In the genomic region with DNA sequence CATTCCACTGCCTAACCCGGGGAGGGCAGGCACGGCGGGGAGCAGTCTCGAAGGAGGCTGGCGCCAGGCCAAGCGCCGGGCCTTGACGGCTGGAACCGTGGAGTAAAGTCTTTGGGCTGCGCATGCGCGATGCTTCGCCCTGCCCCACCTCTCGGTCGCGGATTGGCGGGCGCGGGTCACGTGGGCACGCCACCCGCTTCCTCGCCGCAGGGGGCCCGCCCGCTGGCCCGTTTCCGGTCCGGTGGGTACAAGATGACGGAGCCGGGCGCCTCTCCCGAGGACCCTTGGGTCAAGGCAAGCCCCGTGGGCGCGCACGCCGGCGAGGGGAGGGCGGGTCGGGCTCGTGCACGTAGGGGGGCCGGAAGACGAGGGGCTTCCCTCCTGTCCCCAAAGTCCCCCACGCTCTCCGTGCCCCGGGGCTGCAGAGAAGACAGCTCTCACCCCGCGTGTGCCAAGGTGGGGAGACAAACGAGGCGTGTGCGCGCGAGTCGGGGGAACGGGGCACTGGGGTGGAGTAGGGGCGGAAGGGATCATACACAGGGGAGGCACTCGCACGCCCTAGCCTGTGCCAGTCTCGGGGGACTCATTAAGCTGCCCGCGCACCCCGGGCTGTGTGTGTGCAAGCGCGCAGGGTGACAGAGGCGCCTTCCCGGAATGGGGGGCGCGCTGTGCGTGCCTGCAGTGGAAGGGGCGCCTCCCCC, we compare ENCODE assay signal across 1 cellular context.
TF ChIP-seq lines count a peak whose summit lies in the region.

Gene MLX (plus strand): TSS at position 228 of the 701 bp plus-strand sequence. CDS start 25 bp downstream, at position 253.

TF ChIP-seq in HepG2, 621 proteins besides CTCF, POLR2A, EP300 and RAD21 (continued from another document and continues in another):
- TF ChIP-seq FOXO4 (CRISPR knock-in tag; conservative IDR thresholded peaks at IDR 0.05): no peak
- TF ChIP-seq HOXA5 (CRISPR knock-in tag; IDR thresholded peaks at IDR 0.05): no peak
- TF ChIP-seq RCOR2 (CRISPR knock-in tag; IDR thresholded peaks at IDR 0.05): 0 out of 2 replicates have a peak, but pooled peaks have one; percentile 43
- peak; percentile 20; the same call in 1 of the 2 replicates for TF ChIP-seq ZNF30 (CRISPR knock-in tag; IDR thresholded peaks at IDR 0.05)
- peak; percentile 72; the same call in 1 of the 2 replicates for TF ChIP-seq NCOA5 (CRISPR knock-in tag; IDR thresholded peaks at IDR 0.05)
- TF ChIP-seq TCF12 (IDR thresholded peaks at IDR 0.05): no peak
- no peak for TF ChIP-seq TCF12 (CRISPR knock-in tag; IDR thresholded peaks at IDR 0.05)
- TF ChIP-seq SNRNP70 (IDR thresholded peaks at IDR 0.05; ENCODE audit: low read depth, low read length): no peak
- TF ChIP-seq HNRNPLL (IDR thresholded peaks at IDR 0.05; ENCODE audit: low read depth, low read length, poor library complexity, severe bottlenecking): peak; percentile 61
- TF ChIP-seq ETV6 (CRISPR knock-in tag; conservative IDR thresholded peaks at IDR 0.05): peak; percentile 85; the same call in 1 of the 2 replicates
- no peak for TF ChIP-seq ZNF644 (CRISPR knock-in tag; IDR thresholded peaks at IDR 0.05; ENCODE audit: low read depth)
- no peak; the same call in 1 of the 2 replicates for TF ChIP-seq PPARG (CRISPR knock-in tag; conservative IDR thresholded peaks at IDR 0.05)
- no peak; the same call in 1 of the 2 replicates for TF ChIP-seq ZFYVE20 (CRISPR knock-in tag; IDR thresholded peaks at IDR 0.05; ENCODE audit: borderline replicate concordance, low read depth)
- no peak; the same call in 1 of the 2 replicates for TF ChIP-seq MIXL1 (CRISPR knock-in tag; IDR thresholded peaks at IDR 0.05)
- no peak for TF ChIP-seq ZNF275 (CRISPR knock-in tag; IDR thresholded peaks at IDR 0.05; ENCODE audit: borderline replicate concordance)
- peak; percentile 61 for TF ChIP-seq SOX5 (CRISPR knock-in tag; IDR thresholded peaks at IDR 0.05; ENCODE audit: borderline replicate concordance)
- no peak; the same call in 1 of the 2 replicates for TF ChIP-seq ZFP36L1 (CRISPR knock-in tag; IDR thresholded peaks at IDR 0.05)
- TF ChIP-seq FOXO1 (CRISPR knock-in tag; IDR thresholded peaks at IDR 0.05): no peak; the same call in 1 of the 2 replicates
- TF ChIP-seq, protein P1, sequence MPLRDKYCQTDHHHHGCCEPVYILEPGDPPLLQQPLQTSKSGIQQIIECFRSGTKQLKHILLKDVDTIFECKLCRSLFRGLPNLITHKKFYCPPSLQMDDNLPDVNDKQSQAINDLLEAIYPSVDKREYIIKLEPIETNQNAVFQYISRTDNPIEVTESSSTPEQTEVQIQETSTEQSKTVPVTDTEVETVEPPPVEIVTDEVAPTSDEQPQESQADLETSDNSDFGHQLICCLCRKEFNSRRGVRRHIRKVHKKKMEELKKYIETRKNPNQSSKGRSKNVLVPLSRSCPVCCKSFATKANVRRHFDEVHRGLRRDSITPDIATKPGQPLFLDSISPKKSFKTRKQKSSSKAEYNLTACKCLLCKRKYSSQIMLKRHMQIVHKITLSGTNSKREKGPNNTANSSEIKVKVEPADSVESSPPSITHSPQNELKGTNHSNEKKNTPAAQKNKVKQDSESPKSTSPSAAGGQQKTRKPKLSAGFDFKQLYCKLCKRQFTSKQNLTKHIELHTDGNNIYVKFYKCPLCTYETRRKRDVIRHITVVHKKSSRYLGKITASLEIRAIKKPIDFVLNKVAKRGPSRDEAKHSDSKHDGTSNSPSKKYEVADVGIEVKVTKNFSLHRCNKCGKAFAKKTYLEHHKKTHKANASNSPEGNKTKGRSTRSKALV (CRISPR knock-in tag; IDR thresholded peaks at IDR 0.05): peak; percentile 40
- TF ChIP-seq, protein P2, sequence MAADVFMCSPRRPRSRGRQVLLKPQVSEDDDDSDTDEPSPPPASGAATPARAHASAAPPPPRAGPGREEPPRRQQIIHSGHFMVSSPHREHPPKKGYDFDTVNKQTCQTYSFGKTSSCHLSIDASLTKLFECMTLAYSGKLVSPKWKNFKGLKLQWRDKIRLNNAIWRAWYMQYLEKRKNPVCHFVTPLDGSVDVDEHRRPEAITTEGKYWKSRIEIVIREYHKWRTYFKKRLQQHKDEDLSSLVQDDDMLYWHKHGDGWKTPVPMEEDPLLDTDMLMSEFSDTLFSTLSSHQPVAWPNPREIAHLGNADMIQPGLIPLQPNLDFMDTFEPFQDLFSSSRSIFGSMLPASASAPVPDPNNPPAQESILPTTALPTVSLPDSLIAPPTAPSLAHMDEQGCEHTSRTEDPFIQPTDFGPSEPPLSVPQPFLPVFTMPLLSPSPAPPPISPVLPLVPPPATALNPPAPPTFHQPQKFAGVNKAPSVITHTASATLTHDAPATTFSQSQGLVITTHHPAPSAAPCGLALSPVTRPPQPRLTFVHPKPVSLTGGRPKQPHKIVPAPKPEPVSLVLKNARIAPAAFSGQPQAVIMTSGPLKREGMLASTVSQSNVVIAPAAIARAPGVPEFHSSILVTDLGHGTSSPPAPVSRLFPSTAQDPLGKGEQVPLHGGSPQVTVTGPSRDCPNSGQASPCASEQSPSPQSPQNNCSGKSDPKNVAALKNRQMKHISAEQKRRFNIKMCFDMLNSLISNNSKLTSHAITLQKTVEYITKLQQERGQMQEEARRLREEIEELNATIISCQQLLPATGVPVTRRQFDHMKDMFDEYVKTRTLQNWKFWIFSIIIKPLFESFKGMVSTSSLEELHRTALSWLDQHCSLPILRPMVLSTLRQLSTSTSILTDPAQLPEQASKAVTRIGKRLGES (CRISPR knock-in tag; IDR thresholded peaks at IDR 0.05; ENCODE audit: borderline replicate concordance): no peak; the same call in 1 of the 2 replicates
- no peak for TF ChIP-seq MBNL3 (CRISPR knock-in tag; conservative IDR thresholded peaks at IDR 0.05)
- peak; percentile 75; the same call in 1 of the 2 replicates for TF ChIP-seq THAP9 (CRISPR knock-in tag; IDR thresholded peaks at IDR 0.05; ENCODE audit: borderline replicate concordance)
- 0 out of 2 replicates have a peak, but pooled peaks have one; percentile 39 for TF ChIP-seq RNF219 (CRISPR knock-in tag; IDR thresholded peaks at IDR 0.05)
- TF ChIP-seq ZNF772 (CRISPR knock-in tag; IDR thresholded peaks at IDR 0.05): no peak
- TF ChIP-seq TGIF2 (CRISPR knock-in tag; IDR thresholded peaks at IDR 0.05): peak; percentile 86
- TF ChIP-seq, protein P3, sequence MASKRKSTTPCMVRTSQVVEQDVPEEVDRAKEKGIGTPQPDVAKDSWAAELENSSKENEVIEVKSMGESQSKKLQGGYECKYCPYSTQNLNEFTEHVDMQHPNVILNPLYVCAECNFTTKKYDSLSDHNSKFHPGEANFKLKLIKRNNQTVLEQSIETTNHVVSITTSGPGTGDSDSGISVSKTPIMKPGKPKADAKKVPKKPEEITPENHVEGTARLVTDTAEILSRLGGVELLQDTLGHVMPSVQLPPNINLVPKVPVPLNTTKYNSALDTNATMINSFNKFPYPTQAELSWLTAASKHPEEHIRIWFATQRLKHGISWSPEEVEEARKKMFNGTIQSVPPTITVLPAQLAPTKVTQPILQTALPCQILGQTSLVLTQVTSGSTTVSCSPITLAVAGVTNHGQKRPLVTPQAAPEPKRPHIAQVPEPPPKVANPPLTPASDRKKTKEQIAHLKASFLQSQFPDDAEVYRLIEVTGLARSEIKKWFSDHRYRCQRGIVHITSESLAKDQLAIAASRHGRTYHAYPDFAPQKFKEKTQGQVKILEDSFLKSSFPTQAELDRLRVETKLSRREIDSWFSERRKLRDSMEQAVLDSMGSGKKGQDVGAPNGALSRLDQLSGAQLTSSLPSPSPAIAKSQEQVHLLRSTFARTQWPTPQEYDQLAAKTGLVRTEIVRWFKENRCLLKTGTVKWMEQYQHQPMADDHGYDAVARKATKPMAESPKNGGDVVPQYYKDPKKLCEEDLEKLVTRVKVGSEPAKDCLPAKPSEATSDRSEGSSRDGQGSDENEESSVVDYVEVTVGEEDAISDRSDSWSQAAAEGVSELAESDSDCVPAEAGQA (IDR thresholded peaks at IDR 0.05; ENCODE audit: low read depth): no peak; the same call in 1 of the 2 replicates
- TF ChIP-seq, protein P3 (CRISPR knock-in tag; IDR thresholded peaks at IDR 0.05; ENCODE audit: borderline replicate concordance): no peak
